8 cellular contexts compared by ENCODE assay signal in genomic region chrX:74536142-74537010, GRCh38.
DNase-seq lines count a peak whose midpoint lies in the region; ATAC-seq and TF ChIP-seq lines count a peak whose summit lies in the region.

No MANE protein-coding gene starts in this region.

- H3K27me3 ChIP-seq in endodermal cell (ENCODE audit: control insufficient read depth, insufficient read depth, low read length, poor library complexity, severe bottlenecking) (no peaks in the 10 kb centered on the region), lung (ENCODE audit: control insufficient read depth, insufficient read depth) (no peaks in the 10 kb centered on the region)

- TF ChIP-seq CTCF in endodermal cell (conservative IDR thresholded peaks at IDR 0.05) = peak; percentile 65
- no peak for TF ChIP-seq CTCF in lung (IDR thresholded peaks at IDR 0.05; ENCODE audit: control extremely low read depth, extremely low read depth)

- H3K4me3 Mint-ChIP-seq in endodermal cell = peak overlapping the region; percentile 54
- H3K4me3 Mint-ChIP-seq in stimulated activated naive B cell treated with anti-CD40 and anti-IgM and Interleukin-4, amounts not matched to agents 10 μg/mL and 1 μg/mL and 100 μg/mL, for 72 hours = peak overlapping the region; percentile 72 to 82

- H3K9me3 ChIP-seq in endodermal cell (ENCODE audit: control insufficient read depth, low read length) = no peaks in the 10 kb centered on the region
- H3K9me3 ChIP-seq in lung (ENCODE audit: control insufficient read depth in 2 of 2, insufficient read depth in 1 of 2, low read length in 1 of 2) = no peaks in the 10 kb centered on the region

- peaks cover 29% of the 10 kb centered on the region for H3K27me3 Mint-ChIP-seq in endodermal cell (ENCODE audit: insufficient read depth)
- peaks cover 0 to 18% of the 10 kb centered on the region in 2 donors for H3K27me3 Mint-ChIP-seq in stimulated activated naive B cell treated with anti-CD40 and anti-IgM and Interleukin-4, amounts not matched to agents 10 μg/mL and 1 μg/mL and 100 μg/mL, for 72 hours

- ATAC-seq in GM19023 (IDR thresholded peaks at IDR 0.05; ENCODE audit: unreplicated experiment) (peak; percentile 59), HG03159 (IDR thresholded peaks at IDR 0.05; ENCODE audit: unreplicated experiment) (peak; percentile 68), lung (ENCODE audit: insufficient read depth, low FRiP score) (peak; percentile 70)
- peak; percentile 64 to 73 for ATAC-seq in stimulated activated naive B cell treated with anti-CD40 and anti-IgM and Interleukin-4, amounts not matched to agents 10 μg/mL and 1 μg/mL and 100 μg/mL, for 72 hours (replicated peaks)

- DNase-seq in AML-193 (lab: John Stamatoyannopoulos, UW) (peak; percentile 60 to 63), NCI-H526 (lab: John Stamatoyannopoulos, UW) (peak; percentile 63 to 79), endodermal cell (peak; percentile 82), lung (ENCODE audit: low spot score) (peak; percentile 78)
- DNase-seq in activated CD8-positive, alpha-beta memory T cell treated with anti-CD3 and anti-CD28 coated beads for 24 hours = peak; percentile 72
- DNase-seq in stimulated activated naive B cell treated with anti-CD40 and anti-IgM and Interleukin-4, amounts not matched to agents 10 μg/mL and 1 μg/mL and 100 μg/mL, for 72 hours = peak; percentile 15

- H3K9ac ChIP-seq in endodermal cell (ENCODE audit: extremely low read depth, low read length, poor library complexity, severe bottlenecking) = no peak overlapping the region

- no peaks in the 10 kb centered on the region for H3K4me1 Mint-ChIP-seq in endodermal cell
- H3K4me1 Mint-ChIP-seq in stimulated activated naive B cell treated with anti-CD40 and anti-IgM and Interleukin-4, amounts not matched to agents 10 μg/mL and 1 μg/mL and 100 μg/mL, for 72 hours = peaks cover 8 to 24% of the 10 kb centered on the region in 2 donors

- no peaks in the 10 kb centered on the region for H3K36me3 Mint-ChIP-seq in endodermal cell (ENCODE audit: low read depth)
- H3K36me3 Mint-ChIP-seq in stimulated activated naive B cell treated with anti-CD40 and anti-IgM and Interleukin-4, amounts not matched to agents 10 μg/mL and 1 μg/mL and 100 μg/mL, for 72 hours = no peaks in the 10 kb centered on the region

- H3K4me1 ChIP-seq in endodermal cell (ENCODE audit: control insufficient read depth, insufficient read depth, low read length) (no peaks in the 10 kb centered on the region), lung (ENCODE audit: control insufficient read depth in 2 of 2, insufficient read depth in 2 of 2, low read length in 2 of 2) (no peaks in the 10 kb centered on the region)

- 2% methylated on average over 64 of the region's 64 CpGs; no CpG with 5 or more reads in 1 of the 2 experiments for WGBS in endodermal cell (ENCODE audit: insufficient coverage in 1 of 2, insufficient read length in 1 of 2), 2 experiments
- WGBS in lung, 2 donors = 0 to 31% methylated on average over 41 to 64 of the region's 64 CpGs

- peaks cover 37% of the 10 kb centered on the region for H3K9me3 Mint-ChIP-seq in endodermal cell
- no peaks in the 10 kb centered on the region for H3K9me3 Mint-ChIP-seq in stimulated activated naive B cell treated with anti-CD40 and anti-IgM and Interleukin-4, amounts not matched to agents 10 μg/mL and 1 μg/mL and 100 μg/mL, for 72 hours

- H3K4me3 ChIP-seq in endodermal cell (ENCODE audit: low read length) (peak overlapping the region; percentile 73), lung (peak overlapping the region; percentile 15)

- H3K27ac Mint-ChIP-seq in endodermal cell = no peak overlapping the region
- no peak overlapping the region for H3K27ac Mint-ChIP-seq in stimulated activated naive B cell treated with anti-CD40 and anti-IgM and Interleukin-4, amounts not matched to agents 10 μg/mL and 1 μg/mL and 100 μg/mL, for 72 hours

- H3K36me3 ChIP-seq in endodermal cell (ENCODE audit: control insufficient read depth, insufficient read depth, low read length) (no peaks in the 10 kb centered on the region), lung (ENCODE audit: control insufficient read depth in 2 of 2, insufficient read depth in 2 of 2, low read length in 2 of 2) (no peaks in the 10 kb centered on the region)

- peak overlapping the region; percentile 86 for H3K27ac ChIP-seq in endodermal cell (ENCODE audit: low read depth, low read length)
- H3K27ac ChIP-seq in lung (ENCODE audit: low read depth in 1 of 2, low read length in 1 of 2) = peak overlapping the region; percentile 73 to 79

Comparison
In these comparisons a context has a peak if more than half of its experiments do, and no peak if none do; other contexts are left out.
1. Peak in every context shown above with its lines: DNase-seq, ATAC-seq, H3K4me3 ChIP-seq and H3K27ac ChIP-seq.
2. DNase-seq: peak in every context shown above with its lines; median percentile 82 in endodermal cell; 78 in lung; 72 in activated CD8-positive, alpha-beta memory T cell treated with anti-CD3 and anti-CD28 coated beads for 24 hours; 71 in NCI-H526; 62 in AML-193; 15 in stimulated activated naive B cell treated with anti-CD40 and anti-IgM and Interleukin-4, amounts not matched to agents 10 μg/mL and 1 μg/mL and 100 μg/mL, for 72 hours.